16 cellular contexts compared by ENCODE assay signal in genomic region chr11:65188486-65188885, GRCh38. TPM values are rescaled to one million over a fixed set of nuclear protein-coding genes. Genes with fewer than 3 reads are reported as not detected.
DNase-seq lines count a peak whose midpoint lies in the region; ATAC-seq and TF ChIP-seq lines count a peak whose summit lies in the region.
"Had no signal": no experiment of that assay in that cellular context is flagged by ENCODE, and none has a peak within 500 bp of the region (broad histone marks: within the 10 kb centered on the region; RNA-seq: fewer than 3 reads in every experiment).

No MANE protein-coding gene starts in this region.

- H3K4me1 ChIP-seq in endodermal cell (ENCODE audit: control insufficient read depth, insufficient read depth, low read length) (peaks cover 6% of the 10 kb centered on the region), PC-3 (ENCODE audit: insufficient read depth, low read length) (peaks cover 12% of the 10 kb centered on the region)

- H3K9me3 ChIP-seq in endodermal cell (ENCODE audit: control insufficient read depth, low read length) (peaks cover 5% of the 10 kb centered on the region), PC-3 (ENCODE audit: low read length) (no peaks in the 10 kb centered on the region)
- H3K9me3 ChIP-seq: BLaER1 treated with 17β-estradiol and CSF1 and Interleukin-3, amounts not matched to agents 10 nM and 100 nM; HAP-1 had no signal

- peaks cover 19% of the 10 kb centered on the region for H3K4me1 Mint-ChIP-seq in endodermal cell
- H3K4me1 Mint-ChIP-seq in memory B cell, result peaks cover 24% of the 10 kb centered on the region

- H3K9ac ChIP-seq in endodermal cell (ENCODE audit: extremely low read depth, low read length, poor library complexity, severe bottlenecking), result no peak overlapping the region
- no peak overlapping the region for H3K9ac ChIP-seq in PC-3 (ENCODE audit: low read length)

- DNase-seq in H7 (peak; percentile 26), endodermal cell (peak; percentile 32), memory B cell (ENCODE audit: low spot score in 2 of 2) (no peak), superior temporal gyrus (ENCODE audit: extremely low spot score) (no peak), PC-3 (no peak)
- DNase-seq in stimulated activated CD8-positive, alpha-beta memory T cell treated with anti-CD3 and anti-CD28 coated beads, Interleukin-4, amount 100 ng/mL, for 48 hours, result peak; percentile 11
- DNase-seq: ACHN; CD4-positive, CD25-positive, alpha-beta regulatory T cell had no signal

- peaks cover 4% of the 10 kb centered on the region; the same call in 1 of the 2 replicates for H4K20me1 ChIP-seq in PC-3 (ENCODE audit: low read length)

- no peak overlapping the region for H3K4me3 Mint-ChIP-seq in endodermal cell
- no peak overlapping the region for H3K4me3 Mint-ChIP-seq in memory B cell
- H3K4me3 Mint-ChIP-seq: CD4-positive, CD25-positive, alpha-beta regulatory T cell; GM23338 had no signal

- intact Hi-C loops in PC-3 (cut with micrococcal nuclease), result loop anchor here (10.0 kb wide), 1 partner anchor 126 kb away; the partner anchor contains the start of gene CDC42EP2

- H3K27me3 ChIP-seq in H7 (ENCODE audit: control insufficient read depth, insufficient read depth, low read length), result no peaks in the 10 kb centered on the region
- H3K27me3 ChIP-seq in endodermal cell (ENCODE audit: control insufficient read depth, insufficient read depth, low read length, poor library complexity, severe bottlenecking), result no peaks in the 10 kb centered on the region
- no peaks in the 10 kb centered on the region for H3K27me3 ChIP-seq in PC-3 (ENCODE audit: low read length)
- H3K27me3 ChIP-seq: BLaER1 treated with 17β-estradiol and CSF1 and Interleukin-3, amounts not matched to agents 10 nM and 100 nM had no signal

- H3K36me3 ChIP-seq in H7 (replicated peaks; ENCODE audit: control insufficient read depth, insufficient read depth, low read length) (peaks cover 36% of the 10 kb centered on the region), endodermal cell (ENCODE audit: control insufficient read depth, insufficient read depth, low read length) (peaks cover 83% of the 10 kb centered on the region), PC-3 (ENCODE audit: low read depth, low read length) (peaks cover 60% of the 10 kb centered on the region)

- H3K36me3 Mint-ChIP-seq in endodermal cell (ENCODE audit: low read depth) (peaks cover 74% of the 10 kb centered on the region), memory B cell (peaks cover 29% of the 10 kb centered on the region)

- no TSS peak for BruUV-seq in PC-3 (replicated peaks; lab: Mats Ljungman, UMichigan)

- TF ChIP-seq CTCF in endodermal cell (conservative IDR thresholded peaks at IDR 0.05), result no peak
- TF ChIP-seq CTCF in PC-3 (conservative IDR thresholded peaks at IDR 0.05; ENCODE audit: low read depth, low read length), result no peak

- H3F3A ChIP-seq in PC-3 (ENCODE audit: low read length, unreplicated experiment), result no peaks in the 10 kb centered on the region

- H3K4me3 ChIP-seq in H7 (ENCODE audit: insufficient read depth, low read depth, low read length) (no peak overlapping the region), endodermal cell (ENCODE audit: low read length) (no peak overlapping the region), PC-3 (ENCODE audit: low read length) (no peak overlapping the region)
- H3K4me3 ChIP-seq: BLaER1 treated with 17β-estradiol and CSF1 and Interleukin-3, amounts not matched to agents 10 nM and 100 nM; GM12878; GM23338; HAP-1 had no signal

- no peaks in the 10 kb centered on the region for H3K9me2 ChIP-seq in PC-3 (replicated peaks; ENCODE audit: low read length)

- H3K27ac ChIP-seq in endodermal cell (ENCODE audit: low read depth, low read length), result no peak overlapping the region
- no peak overlapping the region for H3K27ac ChIP-seq in PC-3 (ENCODE audit: low read length)
- H3K27ac ChIP-seq: BLaER1 treated with 17β-estradiol and CSF1 and Interleukin-3, amounts not matched to agents 10 nM and 100 nM; HL-60 had no signal

- H3K27me3 Mint-ChIP-seq in endodermal cell (ENCODE audit: insufficient read depth), result no peaks in the 10 kb centered on the region
- H3K27me3 Mint-ChIP-seq in memory B cell, result no peaks in the 10 kb centered on the region
- H3K27me3 Mint-ChIP-seq: CD4-positive, CD25-positive, alpha-beta regulatory T cell had no signal

- 96 to 98% methylated on average over 11 to 18 of the region's 18 CpGs for WGBS in endodermal cell (ENCODE audit: insufficient coverage in 1 of 2, insufficient read length in 1 of 2), 2 experiments

- H2AFZ ChIP-seq in PC-3 (ENCODE audit: low read length), result no peak overlapping the region
- H2AFZ ChIP-seq: GM23338 had no signal

- ATAC-seq in memory B cell (ENCODE audit: low read depth) (no peak), HG03354 (IDR thresholded peaks at IDR 0.05; ENCODE audit: poor library complexity, severe bottlenecking, unreplicated experiment) (no peak), PC-3 (no peak)
- ATAC-seq: GM12878, GM23338 had no signal

- no peaks in the 10 kb centered on the region for H3K9me3 Mint-ChIP-seq in endodermal cell
- H3K9me3 Mint-ChIP-seq in memory B cell, result no peaks in the 10 kb centered on the region
- H3K9me3 Mint-ChIP-seq: CD4-positive, CD25-positive, alpha-beta regulatory T cell; GM23338 had no signal

- no peak overlapping the region for H3K27ac Mint-ChIP-seq in endodermal cell
- peak overlapping the region; percentile 19 for H3K27ac Mint-ChIP-seq in memory B cell
- H3K27ac Mint-ChIP-seq: GM23338 had no signal

- POLR2A ChIA-PET in PC-3 (lab: Charles Lee; ENCODE audit: unreplicated experiment), result no interaction called here

- CTCF ChIA-PET in PC-3 (lab: Charles Lee), result no interaction called here

- H3K79me2 ChIP-seq in PC-3 (ENCODE audit: low read length), result peaks cover 30% of the 10 kb centered on the region

- no peak overlapping the region for H3K4me2 ChIP-seq in PC-3 (ENCODE audit: low read length)
- H3K4me2 ChIP-seq: GM23338 had no signal

RNA-seq across cellular contexts. Expression of gene CAPN1, which starts 6.8 kb away (rescaled TPM):
- total RNA-seq in H7 (2014; rRNA removed; shearing (Covaris generic)), result 160 and 165 TPM in 2 replicates
- total RNA-seq in endodermal cell (100 to 1,000 TPM; 183 to 223 TPM), PC-3 (2014; rRNA removed) (307 and 407 TPM in 2 replicates)
- 76.6 TPM for polyA plus RNA-seq in endodermal cell (2013, experiment 1 of 2)
- polyA plus RNA-seq in endodermal cell (2013, experiment 2 of 2), result 72.5 TPM

RNA-seq across cellular contexts. Expression of gene SPDYC, which starts 18.5 kb away (rescaled TPM):
- 2.0 and 2.3 TPM in 2 replicates for total RNA-seq in H7 (2014; rRNA removed; shearing (Covaris generic))
- total RNA-seq in endodermal cell, result under 1 TPM in 1 of 2 donors, not detected in 1; 0.46 TPM
- not detected for polyA plus RNA-seq in endodermal cell (2013, experiment 1 of 2)
- not detected for polyA plus RNA-seq in endodermal cell (2013, experiment 2 of 2)
- not detected in 2 replicates for total RNA-seq in PC-3 (2014; rRNA removed)
- total RNA-seq: A172; CD4-positive, CD25-positive, alpha-beta regulatory T cell; Daoy; GM12878; GM23338 had no signal
- polyA plus RNA-seq: CD4-positive, CD25-positive, alpha-beta regulatory T cell; GM12878 had no signal

RNA-seq across cellular contexts. Expression of gene SYVN1, which starts 54.2 kb away (rescaled TPM):
- 11.5 and 21.9 TPM in 2 replicates for total RNA-seq in H7 (2014; rRNA removed; shearing (Covaris generic))
- total RNA-seq in endodermal cell (10 to 100 TPM; 30.4 to 39.5 TPM), PC-3 (2014; rRNA removed) (22.3 and 33.2 TPM in 2 replicates)
- polyA plus RNA-seq in endodermal cell (2013, experiment 1 of 2), result 32.8 TPM
- polyA plus RNA-seq in endodermal cell (2013, experiment 2 of 2), result 25.3 TPM

Comparison
In these comparisons a context has a peak if more than half of its experiments do, and no peak if none do; other contexts are left out.
1. DNase-seq: peak in H7 (single experiment), endodermal cell (single experiment) and stimulated activated CD8-positive, alpha-beta memory T cell treated with anti-CD3 and anti-CD28 coated beads, Interleukin-4, amount 100 ng/mL, for 48 hours (single experiment); none in memory B cell (0 of 2), superior temporal gyrus (single experiment) and PC-3 (single experiment).